Comparison of ENCODE assay signal across 12 cellular contexts in the genomic region with DNA sequence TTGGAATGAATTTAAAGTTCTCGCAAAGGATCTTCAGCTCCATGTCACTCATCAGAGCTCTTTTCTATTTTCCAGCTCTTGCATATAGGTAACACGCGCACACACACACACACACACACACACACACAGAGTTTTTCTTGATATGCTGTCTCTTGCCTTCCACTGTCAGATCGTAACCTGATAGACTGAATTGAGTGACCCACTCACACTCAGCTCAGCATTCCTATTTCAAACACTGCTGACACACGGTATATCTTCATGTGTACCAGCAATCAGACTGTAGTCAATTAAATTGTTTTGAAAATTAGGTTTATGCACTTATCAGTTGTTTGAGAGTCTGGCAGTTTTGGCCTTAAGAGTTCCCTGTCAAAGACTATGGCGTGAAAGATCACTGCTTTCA.
A peak's percentile ranks its signal among the peaks of the same experiment; 100 is the strongest.
DNase-seq lines count a peak whose midpoint lies in the region; ATAC-seq and TF ChIP-seq lines count a peak whose summit lies in the region.
"Had no signal": no experiment of that assay in that cellular context is flagged by ENCODE, and none has a peak within 500 bp of the region (broad histone marks: within the 10 kb centered on the region; RNA-seq: fewer than 3 reads in every experiment).

No MANE protein-coding gene starts in this region.

- H3K4me1 ChIP-seq in cardiac muscle cell (ENCODE audit: low read depth) (peaks cover 72% of the 10 kb centered on the region), osteoblast (ENCODE audit: insufficient read depth, low read length) (peaks cover 26% of the 10 kb centered on the region), vagina (peaks cover 93% of the 10 kb centered on the region)

- no peaks in the 10 kb centered on the region for H4K20me1 ChIP-seq in osteoblast (ENCODE audit: insufficient read depth, low read length)

- no peak for DNase-seq in cardiac muscle cell (ENCODE audit: low read depth in 1 of 2, low spot score in 1 of 2)
- DNase-seq in left cardiac atrium = no peak
- no peak for DNase-seq in epithelial cell of prostate (ENCODE audit: low read depth, low spot score)
- DNase-seq in osteoblast (ENCODE audit: insufficient read length, low spot score, missing footprints) = no peak
- DNase-seq in vagina (ENCODE audit: extremely low spot score in 2 of 2) = no peak
- no peak for DNase-seq in stimulated activated naive CD4-positive, alpha-beta T cell (lab: John Stamatoyannopoulos, UW)
- DNase-seq in epidermal melanocyte (ENCODE audit: insufficient read length, low spot score) = no peak
- DNase-seq in H4 (ENCODE audit: low spot score) = no peak
- DNase-seq: activated naive CD4-positive, alpha-beta T cell treated with anti-CD3 and anti-CD28 coated beads, Interleukin-2, amount 10 ng/mL, durations not matched to agents 7 days and 5 days; NCI-H1436; SHP77 treated with DMSO at 0.1 percent for 48 hours; substantia nigra had no signal

- TF ChIP-seq POLR2A in vagina (IDR thresholded peaks at IDR 0.05) = no peak

- no peak for TF ChIP-seq CTCF in cardiac muscle cell (IDR thresholded peaks at IDR 0.05; ENCODE audit: low read depth, low read length)
- no peak for TF ChIP-seq CTCF in osteoblast (IDR thresholded peaks at IDR 0.05; ENCODE audit: extremely low read depth, low read depth, low read length)
- TF ChIP-seq CTCF in vagina (IDR thresholded peaks at IDR 0.05) = no peak

- no peaks in the 10 kb centered on the region for H3K36me3 ChIP-seq in cardiac muscle cell
- no peaks in the 10 kb centered on the region for H3K36me3 ChIP-seq in osteoblast (ENCODE audit: insufficient read depth, low read length)
- H3K36me3 ChIP-seq in vagina = no peaks in the 10 kb centered on the region

- H2AFZ ChIP-seq in osteoblast (ENCODE audit: low read length) = no peak overlapping the region

- ATAC-seq in left cardiac atrium = no peak

- H3K79me2 ChIP-seq in osteoblast (ENCODE audit: insufficient read depth, low read length) = no peaks in the 10 kb centered on the region

- peak overlapping the region; percentile 93 for H3K27ac ChIP-seq in cardiac muscle cell
- peak overlapping the region; percentile 96 for H3K27ac ChIP-seq in epithelial cell of prostate
- peak overlapping the region; percentile 80 for H3K27ac ChIP-seq in osteoblast (ENCODE audit: low read depth, low read length)
- peak overlapping the region; percentile 82 for H3K27ac ChIP-seq in vagina

- no peak overlapping the region for H3K4me2 ChIP-seq in osteoblast (ENCODE audit: insufficient read depth, low read length)

- intact Hi-C loops in left cardiac atrium (cut with DNase I) = no loop called here
- intact Hi-C loops in vagina (cut with DNase I) = no loop called here

- H3K4me3 ChIP-seq in cardiac muscle cell (no peak overlapping the region), osteoblast (ENCODE audit: insufficient read depth, low read length) (no peak overlapping the region), vagina (no peak overlapping the region)

- H3K27me3 ChIP-seq in cardiac muscle cell (no peaks in the 10 kb centered on the region), osteoblast (ENCODE audit: insufficient read depth, low read length) (no peaks in the 10 kb centered on the region), vagina (no peaks in the 10 kb centered on the region)

- H3K9me3 ChIP-seq in cardiac muscle cell (ENCODE audit: low read depth) = no peaks in the 10 kb centered on the region
- no peaks in the 10 kb centered on the region for H3K9me3 ChIP-seq in osteoblast (ENCODE audit: low read depth, low read length)
- H3K9me3 ChIP-seq in vagina = no peaks in the 10 kb centered on the region
